Comparison of ENCODE assay signal across 12 cellular contexts in the genomic region with DNA sequence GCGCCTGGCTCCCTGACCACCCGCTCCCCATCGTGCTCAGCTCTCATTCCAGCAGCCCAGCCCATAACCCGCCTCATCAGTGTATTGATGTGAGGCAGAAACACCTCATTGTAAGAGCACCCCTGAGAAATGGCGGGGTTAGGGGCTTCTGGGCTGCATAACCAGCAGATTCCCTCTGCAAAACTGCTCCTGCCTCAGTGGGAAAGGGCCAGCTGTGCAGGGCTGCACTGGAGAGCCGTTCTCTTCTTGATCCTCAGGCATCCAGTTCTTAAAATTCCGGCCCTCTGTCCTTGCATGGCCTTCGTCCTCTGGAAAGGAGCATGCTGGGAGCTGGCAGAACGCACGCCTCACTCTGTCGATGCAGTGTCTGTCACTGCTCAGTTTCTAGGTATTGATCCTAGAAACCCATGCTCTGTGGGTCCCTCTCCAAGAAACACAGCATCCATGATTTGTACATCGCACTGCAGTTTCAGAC.
DNase-seq lines count a peak whose midpoint lies in the region; ATAC-seq and TF ChIP-seq lines count a peak whose summit lies in the region.
"Had no signal": no experiment of that assay in that cellular context is flagged by ENCODE, and none has a peak within 500 bp of the region (broad histone marks: within the 10 kb centered on the region; RNA-seq: fewer than 3 reads in every experiment).

No MANE protein-coding gene starts in this region.

- no peaks in the 10 kb centered on the region for H3K27me3 Mint-ChIP-seq in activated naive CD4-positive, alpha-beta T cell treated with anti-CD3 and anti-CD28 coated beads, Interleukin-2, amount 10 ng/mL, durations not matched to agents 7 days and 5 days
- no peaks in the 10 kb centered on the region for H3K27me3 Mint-ChIP-seq in stimulated activated naive CD8-positive, alpha-beta T cell treated with anti-CD3 and anti-CD28 coated beads, Interleukin-15, amount 100 ng/mL, for 72 hours
- peaks cover 2% of the 10 kb centered on the region for H3K27me3 Mint-ChIP-seq in HFFc6 (ENCODE audit: insufficient read depth)

- peak overlapping the region; percentile 53 for H3K4me3 Mint-ChIP-seq in activated naive CD4-positive, alpha-beta T cell treated with anti-CD3 and anti-CD28 coated beads, Interleukin-2, amount 10 ng/mL, durations not matched to agents 7 days and 5 days
- H3K4me3 Mint-ChIP-seq in stimulated activated naive CD8-positive, alpha-beta T cell treated with anti-CD3 and anti-CD28 coated beads, Interleukin-15, amount 100 ng/mL, for 72 hours = peak overlapping the region; percentile 79 to 80
- H3K4me3 Mint-ChIP-seq in HFFc6 = no peak overlapping the region

- peak overlapping the region; percentile 27 for H3K27ac ChIP-seq in KOPT-K1 (ENCODE audit: low read depth, low read length, poor library complexity, severe bottlenecking)
- peak overlapping the region in 1 of 12 donors; percentile 3 for H3K27ac ChIP-seq in heart left ventricle
- H3K27ac ChIP-seq: body of pancreas had no signal

- 76 to 80% (median 78%) methylated on average over 11 to 12 of the region's 12 CpGs for WGBS in heart left ventricle, 4 donors

- H3K36me3 Mint-ChIP-seq in activated naive CD4-positive, alpha-beta T cell treated with anti-CD3 and anti-CD28 coated beads, Interleukin-2, amount 10 ng/mL, durations not matched to agents 7 days and 5 days = peaks cover 60% of the 10 kb centered on the region
- peaks cover 35% of the 10 kb centered on the region for H3K36me3 Mint-ChIP-seq in HFFc6 (ENCODE audit: low read depth)

- peak overlapping the region; percentile 98 for H3K27ac Mint-ChIP-seq in activated naive CD4-positive, alpha-beta T cell treated with anti-CD3 and anti-CD28 coated beads, Interleukin-2, amount 10 ng/mL, durations not matched to agents 7 days and 5 days
- H3K27ac Mint-ChIP-seq in stimulated activated naive CD8-positive, alpha-beta T cell treated with anti-CD3 and anti-CD28 coated beads, Interleukin-15, amount 100 ng/mL, for 72 hours = peak overlapping the region in 1 of 2 donors; percentile 97
- no peak overlapping the region for H3K27ac Mint-ChIP-seq in HFFc6

- peaks cover 80% of the 10 kb centered on the region for H3K36me3 ChIP-seq in KOPT-K1 (ENCODE audit: insufficient read depth, low read length)
- H3K36me3 ChIP-seq in heart left ventricle = peaks cover 0 to 35% (median 26%) of the 10 kb centered on the region in 9 donors

- no peaks in the 10 kb centered on the region for H3K27me3 ChIP-seq in heart left ventricle
- H3K27me3 ChIP-seq: body of pancreas had no signal

- H3K4me1 ChIP-seq in heart left ventricle = peaks cover 0 to 19% (median 6%) of the 10 kb centered on the region in 12 donors
- H3K4me1 ChIP-seq: body of pancreas had no signal

- peaks cover 70% of the 10 kb centered on the region for H3K4me1 Mint-ChIP-seq in activated naive CD4-positive, alpha-beta T cell treated with anti-CD3 and anti-CD28 coated beads, Interleukin-2, amount 10 ng/mL, durations not matched to agents 7 days and 5 days
- H3K4me1 Mint-ChIP-seq in stimulated activated naive CD8-positive, alpha-beta T cell treated with anti-CD3 and anti-CD28 coated beads, Interleukin-15, amount 100 ng/mL, for 72 hours = peaks cover 70% of the 10 kb centered on the region
- peaks cover 13% of the 10 kb centered on the region for H3K4me1 Mint-ChIP-seq in HFFc6 (ENCODE audit: low read depth)

- intact Hi-C loops in heart left ventricle (cut with DNase I) = no loop called here

- peak in 3 of 4 donors; percentile 61 to 67 (median 64) for ATAC-seq in heart left ventricle
- ATAC-seq in stimulated activated naive CD8-positive, alpha-beta T cell treated with anti-CD3 and anti-CD28 coated beads, Interleukin-15, amount 100 ng/mL, for 72 hours = peak; percentile 19
- ATAC-seq: body of pancreas had no signal

- no peaks in the 10 kb centered on the region for H3K9me3 Mint-ChIP-seq in activated naive CD4-positive, alpha-beta T cell treated with anti-CD3 and anti-CD28 coated beads, Interleukin-2, amount 10 ng/mL, durations not matched to agents 7 days and 5 days
- no peaks in the 10 kb centered on the region for H3K9me3 Mint-ChIP-seq in stimulated activated naive CD8-positive, alpha-beta T cell treated with anti-CD3 and anti-CD28 coated beads, Interleukin-15, amount 100 ng/mL, for 72 hours
- no peaks in the 10 kb centered on the region for H3K9me3 Mint-ChIP-seq in HFFc6

- H3K9me3 ChIP-seq in KOPT-K1 (ENCODE audit: insufficient read depth, low read length, poor library complexity, severe bottlenecking) (no peaks in the 10 kb centered on the region), heart left ventricle (no peaks in the 10 kb centered on the region)
- H3K9me3 ChIP-seq: body of pancreas had no signal

- DNase-seq in activated naive CD4-positive, alpha-beta T cell treated with anti-CD3 and anti-CD28 coated beads, Interleukin-2, amount 10 ng/mL, durations not matched to agents 7 days and 5 days = no peak
- no peak for DNase-seq in activated naive CD4-positive, alpha-beta T cell (lab: John Stamatoyannopoulos, UW)
- DNase-seq in heart left ventricle (peak in 1 of 5 donors; percentile 44), HFFc6 (no peak)
- DNase-seq in stimulated activated naive CD8-positive, alpha-beta T cell treated with anti-CD3 and anti-CD28 coated beads, Interleukin-15, amount 100 ng/mL, for 72 hours = no peak
- DNase-seq in stimulated activated naive CD4-positive, alpha-beta T cell treated with Interleukin-2 at 50 U/mL for 16 hours (lab: John Stamatoyannopoulos, UW) = no peak
- no peak for DNase-seq in stimulated activated CD8-positive, alpha-beta memory T cell treated with anti-CD3 and anti-CD28 coated beads, Interleukin-4, amount 100 ng/mL, for 48 hours
- DNase-seq: NCI-H146, trophoblast cell had no signal

- TF ChIP-seq CTCF in heart left ventricle (IDR thresholded peaks at IDR 0.05) (no peak), HFFc6 (IDR thresholded peaks at IDR 0.05) (no peak)

- TF ChIP-seq POLR2A in heart left ventricle (IDR thresholded peaks at IDR 0.05) = no peak

- CTCF ChIA-PET in activated naive CD4-positive, alpha-beta T cell treated with anti-CD3 and anti-CD28 coated beads, Interleukin-2, amount 10 ng/mL, durations not matched to agents 7 days and 5 days (lab: Charles Lee) = interaction anchor here (1.2 to 2.2 kb wide), 7 partner anchors 14 to 87 kb away, joined by 3 to 9 read pairs (median 3); no protein-coding TSS in a partner anchor

- H3K4me3 ChIP-seq in heart left ventricle = no peak overlapping the region
- H3K4me3 ChIP-seq: body of pancreas, lung had no signal
